8 cellular contexts compared by ENCODE assay signal in the genomic region with DNA sequence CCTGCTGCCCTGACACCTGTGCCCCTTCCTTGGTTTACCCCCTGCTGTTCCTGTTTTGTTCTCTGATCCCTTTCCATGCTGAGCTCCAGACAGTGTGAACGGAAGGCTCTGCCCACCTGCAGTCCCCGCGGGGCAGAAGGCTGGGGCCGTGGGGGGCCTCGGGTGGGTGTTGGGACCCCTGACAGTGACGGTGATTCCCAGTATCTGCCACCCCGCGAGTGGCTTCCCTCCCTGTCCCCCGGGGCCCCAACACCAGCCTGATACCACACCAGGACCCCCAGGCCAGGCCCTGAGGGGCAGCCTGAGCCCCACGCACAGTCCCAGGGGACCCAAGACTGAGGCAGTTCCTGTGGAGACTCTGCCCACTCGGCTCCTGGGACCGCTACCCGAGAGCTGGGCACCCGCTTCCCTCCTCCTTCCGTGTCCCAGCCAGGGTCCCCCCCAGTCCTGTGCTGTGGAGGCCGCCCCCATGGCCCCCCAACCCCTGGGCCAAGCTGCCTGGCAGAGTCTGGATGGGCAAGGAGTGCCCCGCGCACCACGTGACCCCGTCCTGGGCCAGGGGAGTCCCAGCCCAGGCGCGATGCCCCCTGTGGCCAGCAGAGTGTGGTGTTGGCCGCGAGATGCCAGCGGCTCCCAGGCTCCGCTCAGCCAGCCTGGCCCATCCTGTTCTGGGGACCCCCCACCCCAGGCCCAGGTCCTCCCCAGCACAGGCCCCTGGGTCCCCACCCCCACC. TPM values are rescaled to one million over a fixed set of nuclear protein-coding genes. Genes with fewer than 3 reads are reported as not detected.
DNase-seq lines count a peak whose midpoint lies in the region; ATAC-seq lines count a peak whose summit lies in the region.

No MANE protein-coding gene starts in this region.

- H3K27me3 ChIP-seq in adipocyte (replicated peaks; ENCODE audit: control insufficient read depth, insufficient read depth, low read length), result peaks cover 52% of the 10 kb centered on the region

- H3K4me1 ChIP-seq in adipocyte (ENCODE audit: control insufficient read depth, insufficient read depth, low read length), result no peaks in the 10 kb centered on the region

- H3K9ac ChIP-seq in adipocyte (ENCODE audit: low read length), result no peak overlapping the region

- DNase-seq in C1 segment of cervical spinal cord (lab: John Stamatoyannopoulos, UW) (peak in 11 of 14 donors; percentile 9 to 72 (median 26)), H4 (ENCODE audit: low spot score) (peak; percentile 75), RKO (ENCODE audit: low spot score) (peak; percentile 67), adipocyte (ENCODE audit: low read depth) (peak; percentile 87), left cardiac atrium (peak; percentile 68), sciatic nerve (ENCODE audit: low spot score) (no peak), SIG-M5 (lab: John Stamatoyannopoulos, UW) (no peak)

- no peaks in the 10 kb centered on the region for H3K36me3 ChIP-seq in adipocyte (ENCODE audit: control insufficient read depth, insufficient read depth, low read length, severe bottlenecking)

- no peak overlapping the region for H3K4me3 ChIP-seq in adipocyte (ENCODE audit: low read length)

- intact Hi-C loops in left cardiac atrium (cut with DNase I), result loop anchor here (1.0 to 2.0 kb wide), 2 partner anchors 88 to 89 kb away; no protein-coding TSS in a partner anchor
- intact Hi-C loops in sciatic nerve (cut with DNase I), result no loop called here

- H3K9me3 ChIP-seq in adipocyte (ENCODE audit: control insufficient read depth, low read length), result no peaks in the 10 kb centered on the region

- ATAC-seq in left cardiac atrium (peak; percentile 75 to 82), sciatic nerve (peak; percentile 45), GM19467 (IDR thresholded peaks at IDR 0.05; ENCODE audit: unreplicated experiment) (no peak)

RNA-seq across cellular contexts. Expression of a gene that starts 10.0 kb away (rescaled TPM):
- not detected in 2 replicates for total RNA-seq in H4 (2014; rRNA removed; shearing (Covaris generic))
- total RNA-seq in left cardiac atrium (not detected), sciatic nerve (not detected)

RNA-seq across cellular contexts. Expression of a gene that starts 33.5 kb away (rescaled TPM):
- not detected in 2 replicates for total RNA-seq in H4 (2014; rRNA removed; shearing (Covaris generic))
- total RNA-seq in left cardiac atrium, result 10 to 100 TPM in 1 of 2 donors, 1 to 10 TPM in 1; 1.3 to 10.7 TPM
- not detected for total RNA-seq in sciatic nerve

RNA-seq across cellular contexts. Expression of a gene that starts 46.9 kb away (rescaled TPM):
- 1.4 and 2.0 TPM in 2 replicates for total RNA-seq in H4 (2014; rRNA removed; shearing (Covaris generic))
- total RNA-seq in left cardiac atrium (1 to 10 TPM; 6.0 to 7.1 TPM), sciatic nerve (4.1 TPM)

Comparison
In these comparisons a context has a peak if more than half of its experiments do, and no peak if none do; other contexts are left out.
1. DNase-seq: peak in C1 segment of cervical spinal cord (11 of 14), H4 (single experiment), RKO (single experiment), adipocyte (single experiment) and left cardiac atrium (single experiment); none in sciatic nerve (single experiment) and SIG-M5 (single experiment).